1 cellular context compared by ENCODE assay signal in the genomic region with DNA sequence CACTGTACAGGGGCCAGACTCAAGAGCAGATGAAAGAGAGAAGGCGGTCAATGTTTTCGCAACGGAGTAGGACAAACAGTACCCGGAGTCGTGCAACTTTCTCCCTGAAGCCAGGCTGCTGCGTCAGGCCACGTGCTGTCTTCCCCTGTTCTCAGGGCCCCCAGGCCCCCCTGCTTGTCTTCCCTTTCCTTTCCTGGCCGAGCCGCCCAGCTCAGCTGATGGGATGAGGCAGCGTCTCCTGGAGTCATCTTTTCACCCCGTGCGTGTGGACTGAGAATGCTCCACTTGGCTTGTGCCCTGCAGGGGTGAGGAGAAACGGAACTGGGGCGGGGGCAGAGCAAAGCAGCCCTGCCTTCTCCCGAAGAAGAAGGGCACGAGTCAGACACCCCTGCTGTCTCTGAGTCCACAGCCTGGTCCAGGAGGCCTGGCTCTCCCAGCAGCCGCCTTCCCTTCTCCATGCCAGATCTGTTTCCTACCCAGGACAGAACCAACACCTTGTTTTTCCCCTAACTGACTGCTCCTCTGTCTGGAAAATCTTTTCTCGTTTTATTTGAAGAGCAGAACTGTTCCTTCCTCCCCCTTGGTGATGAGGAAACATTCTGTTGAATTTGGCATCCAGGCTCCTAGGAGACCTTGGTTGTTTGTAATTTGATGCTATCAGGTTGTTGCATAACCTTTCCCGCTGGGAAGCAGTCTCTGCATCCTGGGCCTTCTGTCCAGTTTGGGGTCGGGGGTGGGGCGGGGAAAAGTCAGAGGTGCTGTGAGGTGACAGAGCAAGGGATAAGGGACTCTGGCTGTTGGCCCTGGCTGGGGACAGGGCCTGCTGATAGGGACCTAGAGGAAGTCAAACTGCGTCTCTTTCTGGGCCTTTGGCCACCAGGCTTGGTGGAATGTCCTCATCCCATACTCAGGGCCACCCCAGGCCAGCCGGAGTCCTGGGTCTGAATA.
TF ChIP-seq lines count a peak whose summit lies in the region.

No MANE protein-coding gene starts in this region.

TF ChIP-seq in HepG2, 621 proteins besides CTCF, POLR2A, EP300 and RAD21 (continued from another document and continues in another):
- TF ChIP-seq, protein P1, sequence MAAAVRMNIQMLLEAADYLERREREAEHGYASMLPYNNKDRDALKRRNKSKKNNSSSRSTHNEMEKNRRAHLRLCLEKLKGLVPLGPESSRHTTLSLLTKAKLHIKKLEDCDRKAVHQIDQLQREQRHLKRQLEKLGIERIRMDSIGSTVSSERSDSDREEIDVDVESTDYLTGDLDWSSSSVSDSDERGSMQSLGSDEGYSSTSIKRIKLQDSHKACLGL (CRISPR knock-in tag; IDR thresholded peaks at IDR 0.05), result peak; percentile 79
- TF ChIP-seq SIN3B (IDR thresholded peaks at IDR 0.05; ENCODE audit: low read length) (no peak), ARNT (IDR thresholded peaks at IDR 0.05) (no peak), ZNF619 (CRISPR knock-in tag; IDR thresholded peaks at IDR 0.05) (no peak; the same call in 1 of the 2 replicates), NCOA5 (CRISPR knock-in tag; IDR thresholded peaks at IDR 0.05) (peak; percentile 58; the same call in 1 of the 2 replicates), ZNF12 (CRISPR knock-in tag; IDR thresholded peaks at IDR 0.05) (peak; percentile 84), ZNF501 (CRISPR knock-in tag; IDR thresholded peaks at IDR 0.05) (no peak; the same call in none of the 2 replicates), WIZ (CRISPR knock-in tag; IDR thresholded peaks at IDR 0.05) (no peak), TFE3 (CRISPR knock-in tag; IDR thresholded peaks at IDR 0.05) (peak; percentile 81), TFAP4 (IDR thresholded peaks at IDR 0.05; ENCODE audit: borderline replicate concordance, low read depth) (peak; percentile 95), ZNF10 (CRISPR knock-in tag; IDR thresholded peaks at IDR 0.05; ENCODE audit: borderline replicate concordance, low read depth) (no peak), NR2F2 (IDR thresholded peaks at IDR 0.05; ENCODE audit: borderline replicate concordance, low read depth) (peak; percentile 87; the same call in 1 of the 2 replicates), NFKB2 (CRISPR knock-in tag; IDR thresholded peaks at IDR 0.05; ENCODE audit: borderline replicate concordance) (peak; percentile 88; the same call in 1 of the 2 replicates), CCDC6 (CRISPR knock-in tag; IDR thresholded peaks at IDR 0.05) (peak; percentile 81), KLF12 (CRISPR knock-in tag; IDR thresholded peaks at IDR 0.05; ENCODE audit: borderline replicate concordance) (0 out of 2 replicates have a peak, but pooled peaks have one; percentile 5), ZBTB26 (CRISPR knock-in tag; IDR thresholded peaks at IDR 0.05; ENCODE audit: borderline replicate concordance) (no peak; the same call in none of the 2 replicates), CHCHD3 (CRISPR knock-in tag; IDR thresholded peaks at IDR 0.05) (no peak), HOXA3 (CRISPR knock-in tag; IDR thresholded peaks at IDR 0.05) (peak; percentile 87), SYNCRIP (IDR thresholded peaks at IDR 0.05; ENCODE audit: insufficient read depth, low read depth, low read length) (no peak), TARDBP (CRISPR knock-in tag; IDR thresholded peaks at IDR 0.05) (peak; percentile 85), ZNF441 (CRISPR knock-in tag; IDR thresholded peaks at IDR 0.05; ENCODE audit: borderline replicate concordance) (peak; percentile 49; the same call in 1 of the 2 replicates), HNRNPUL1 (IDR thresholded peaks at IDR 0.05; ENCODE audit: low read depth, low read length) (no peak), POLR2AphosphoS2 (IDR thresholded peaks at IDR 0.05; ENCODE audit: low read depth, low read length) (no peak), RARA (CRISPR knock-in tag; IDR thresholded peaks at IDR 0.05) (peak; percentile 96), ZNF747 (CRISPR knock-in tag; IDR thresholded peaks at IDR 0.05; ENCODE audit: borderline replicate concordance) (peak; percentile 83; the same call in 1 of the 2 replicates), MBNL3 (CRISPR knock-in tag; conservative IDR thresholded peaks at IDR 0.05) (no peak), ADNP (CRISPR knock-in tag; IDR thresholded peaks at IDR 0.05) (0 out of 2 replicates have a peak, but pooled peaks have one; percentile 16), ZIK1 (CRISPR knock-in tag; IDR thresholded peaks at IDR 0.05; ENCODE audit: borderline replicate concordance, low read depth) (peak; percentile 76), TBX2 (CRISPR knock-in tag; IDR thresholded peaks at IDR 0.05; ENCODE audit: borderline replicate concordance) (peak; percentile 88), RBFOX2 (IDR thresholded peaks at IDR 0.05; ENCODE audit: low read depth, low read length) (peak; percentile 78), CC2D1A (CRISPR knock-in tag; IDR thresholded peaks at IDR 0.05) (no peak), ZNF281 (CRISPR knock-in tag; IDR thresholded peaks at IDR 0.05; ENCODE audit: borderline replicate concordance) (peak; percentile 88), ATAD3A (CRISPR knock-in tag; IDR thresholded peaks at IDR 0.05) (0 out of 2 replicates have a peak, but pooled peaks have one; percentile 62), MTA3 (CRISPR knock-in tag; IDR thresholded peaks at IDR 0.05) (no peak), HOXD1 (CRISPR knock-in tag; IDR thresholded peaks at IDR 0.05) (peak; percentile 83), TEF (CRISPR knock-in tag; IDR thresholded peaks at IDR 0.05) (peak; percentile 99), ZNF446 (CRISPR knock-in tag; IDR thresholded peaks at IDR 0.05) (peak; percentile 78; the same call in 1 of the 2 replicates), MEIS2 (CRISPR knock-in tag; IDR thresholded peaks at IDR 0.05) (peak; percentile 53; the same call in 1 of the 2 replicates), DR1 (CRISPR knock-in tag; IDR thresholded peaks at IDR 0.05) (peak; percentile 55), PHF20 (CRISPR knock-in tag; IDR thresholded peaks at IDR 0.05) (no peak), ZNF605 (CRISPR knock-in tag; IDR thresholded peaks at IDR 0.05) (peak; percentile 63), ZFP62 (CRISPR knock-in tag; IDR thresholded peaks at IDR 0.05) (no peak), SRY (CRISPR knock-in tag; IDR thresholded peaks at IDR 0.05) (peak; percentile 43; the same call in 1 of the 2 replicates), MED8 (CRISPR knock-in tag; IDR thresholded peaks at IDR 0.05; ENCODE audit: insufficient replicate concordance) (peak; percentile 84), GTF3A (CRISPR knock-in tag; conservative IDR thresholded peaks at IDR 0.05) (peak; percentile 98), ZNF260 (CRISPR knock-in tag; IDR thresholded peaks at IDR 0.05; ENCODE audit: borderline replicate concordance, low read depth) (no peak)
- TF ChIP-seq, protein P2, sequence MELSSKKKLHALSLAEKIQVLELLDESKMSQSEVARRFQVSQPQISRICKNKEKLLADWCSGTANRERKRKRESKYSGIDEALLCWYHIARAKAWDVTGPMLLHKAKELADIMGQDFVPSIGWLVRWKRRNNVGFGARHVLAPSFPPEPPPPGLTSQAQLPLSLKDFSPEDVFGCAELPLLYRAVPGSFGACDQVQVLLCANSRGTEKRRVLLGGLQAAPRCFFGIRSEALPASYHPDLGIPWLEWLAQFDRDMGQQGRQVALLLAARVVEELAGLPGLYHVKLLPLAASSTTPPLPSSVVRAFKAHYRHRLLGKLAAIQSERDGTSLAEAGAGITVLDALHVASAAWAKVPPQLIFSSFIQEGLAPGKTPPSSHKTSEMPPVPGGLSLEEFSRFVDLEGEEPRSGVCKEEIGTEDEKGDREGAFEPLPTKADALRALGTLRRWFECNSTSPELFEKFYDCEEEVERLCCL (CRISPR knock-in tag; IDR thresholded peaks at IDR 0.05; ENCODE audit: borderline replicate concordance), result peak; percentile 77; the same call in 1 of the 2 replicates
- TF ChIP-seq, protein P3, sequence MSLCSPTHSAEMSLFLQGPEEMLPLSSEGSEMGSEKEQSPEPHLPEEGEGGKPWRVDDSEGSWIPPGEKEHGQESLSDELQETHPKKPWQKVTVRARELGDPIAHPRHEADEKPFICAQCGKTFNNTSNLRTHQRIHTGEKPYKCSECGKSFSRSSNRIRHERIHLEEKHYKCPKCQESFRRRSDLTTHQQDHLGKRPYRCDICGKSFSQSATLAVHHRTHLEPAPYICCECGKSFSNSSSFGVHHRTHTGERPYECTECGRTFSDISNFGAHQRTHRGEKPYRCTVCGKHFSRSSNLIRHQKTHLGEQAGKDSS (CRISPR knock-in tag; IDR thresholded peaks at IDR 0.05; ENCODE audit: borderline replicate concordance, low read depth), result peak; percentile 73; the same call in 1 of the 2 replicates
- TF ChIP-seq, protein P4, sequence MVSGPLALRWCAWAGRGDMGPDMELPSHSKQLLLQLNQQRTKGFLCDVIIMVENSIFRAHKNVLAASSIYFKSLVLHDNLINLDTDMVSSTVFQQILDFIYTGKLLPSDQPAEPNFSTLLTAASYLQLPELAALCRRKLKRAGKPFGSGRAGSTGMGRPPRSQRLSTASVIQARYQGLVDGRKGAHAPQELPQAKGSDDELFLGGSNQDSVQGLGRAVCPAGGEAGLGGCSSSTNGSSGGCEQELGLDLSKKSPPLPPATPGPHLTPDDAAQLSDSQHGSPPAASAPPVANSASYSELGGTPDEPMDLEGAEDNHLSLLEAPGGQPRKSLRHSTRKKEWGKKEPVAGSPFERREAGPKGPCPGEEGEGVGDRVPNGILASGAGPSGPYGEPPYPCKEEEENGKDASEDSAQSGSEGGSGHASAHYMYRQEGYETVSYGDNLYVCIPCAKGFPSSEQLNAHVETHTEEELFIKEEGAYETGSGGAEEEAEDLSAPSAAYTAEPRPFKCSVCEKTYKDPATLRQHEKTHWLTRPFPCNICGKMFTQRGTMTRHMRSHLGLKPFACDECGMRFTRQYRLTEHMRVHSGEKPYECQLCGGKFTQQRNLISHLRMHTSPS (CRISPR knock-in tag; IDR thresholded peaks at IDR 0.05; ENCODE audit: low read depth), result peak; percentile 52
- TF ChIP-seq, protein P5, sequence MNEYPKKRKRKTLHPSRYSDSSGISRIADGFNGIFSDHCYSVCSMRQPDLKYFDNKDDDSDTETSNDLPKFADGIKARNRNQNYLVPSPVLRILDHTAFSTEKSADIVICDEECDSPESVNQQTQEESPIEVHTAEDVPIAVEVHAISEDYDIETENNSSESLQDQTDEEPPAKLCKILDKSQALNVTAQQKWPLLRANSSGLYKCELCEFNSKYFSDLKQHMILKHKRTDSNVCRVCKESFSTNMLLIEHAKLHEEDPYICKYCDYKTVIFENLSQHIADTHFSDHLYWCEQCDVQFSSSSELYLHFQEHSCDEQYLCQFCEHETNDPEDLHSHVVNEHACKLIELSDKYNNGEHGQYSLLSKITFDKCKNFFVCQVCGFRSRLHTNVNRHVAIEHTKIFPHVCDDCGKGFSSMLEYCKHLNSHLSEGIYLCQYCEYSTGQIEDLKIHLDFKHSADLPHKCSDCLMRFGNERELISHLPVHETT (CRISPR knock-in tag; conservative IDR thresholded peaks at IDR 0.05), result 0 out of 2 replicates have a peak, but pooled peaks have one; percentile 31
- TF ChIP-seq, protein P6, sequence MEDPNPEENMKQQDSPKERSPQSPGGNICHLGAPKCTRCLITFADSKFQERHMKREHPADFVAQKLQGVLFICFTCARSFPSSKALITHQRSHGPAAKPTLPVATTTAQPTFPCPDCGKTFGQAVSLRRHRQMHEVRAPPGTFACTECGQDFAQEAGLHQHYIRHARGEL (CRISPR knock-in tag; IDR thresholded peaks at IDR 0.05), result 0 out of 2 replicates have a peak, but pooled peaks have one; percentile 64
